Comparison of ENCODE assay signal across 22 cellular contexts in genomic region chr21:31213787-31214186, GRCh38.
DNase-seq lines count a peak whose midpoint lies in the region; ATAC-seq and TF ChIP-seq lines count a peak whose summit lies in the region.
"Had no signal": no experiment of that assay in that cellular context is flagged by ENCODE, and none has a peak within 500 bp of the region (broad histone marks: within the 10 kb centered on the region; RNA-seq: fewer than 3 reads in every experiment).

No MANE protein-coding gene starts in this region.

- no peak overlapping the region for H3K27ac ChIP-seq in GM23338 (ENCODE audit: low read depth)
- no peak overlapping the region for H3K27ac ChIP-seq in VCaP
- H3K27ac ChIP-seq in osteoblast (ENCODE audit: low read depth, low read length), result no peak overlapping the region
- H3K27ac ChIP-seq: body of pancreas, KMS-11, parathyroid adenoma, sigmoid colon had no signal

- H3K27me3 ChIP-seq in GM23338 (ENCODE audit: insufficient read depth), result no peaks in the 10 kb centered on the region
- no peaks in the 10 kb centered on the region for H3K27me3 ChIP-seq in osteoblast (ENCODE audit: insufficient read depth, low read length)
- H3K27me3 ChIP-seq: body of pancreas had no signal

- no peak overlapping the region for H3K4me2 ChIP-seq in GM23338
- H3K4me2 ChIP-seq in osteoblast (ENCODE audit: insufficient read depth, low read length), result no peak overlapping the region
- H3K4me2 ChIP-seq: KMS-11 had no signal

- DNase-seq in activated naive CD4-positive, alpha-beta T cell treated with anti-CD3 and anti-CD28 coated beads, Interleukin-2, amount 10 ng/mL, durations not matched to agents 7 days and 5 days, result peak; percentile 23
- DNase-seq in activated naive CD4-positive, alpha-beta T cell treated with anti-CD3 and anti-CD28 coated beads, Interleukin-2, amount 50 U/mL, for 72 hours (ENCODE audit: low spot score in 2 of 2), result no peak
- DNase-seq in GM23338 (ENCODE audit: low spot score), result no peak
- DNase-seq in osteoblast (ENCODE audit: insufficient read length, low spot score, missing footprints), result no peak
- no peak for DNase-seq in HCEC 1CT
- DNase-seq in activated T-cell treated with anti-CD3 and anti-CD28 coated beads, Interleukin-2, amount 50 U/mL, for 24 hours, result no peak
- DNase-seq: activated naive CD4-positive, alpha-beta T cell treated with anti-CD3 and anti-CD28 coated beads, Interleukin-2, amount 50 U/mL, for 16 hours; activated T-cell treated with anti-CD3 and anti-CD28 coated beads, Interleukin-2, amount 50 U/mL, for 48 hours; body of pancreas; cortex of kidney; hippocampal formation; naive B cell; NCI-H524 treated with DMSO at 0.1 percent for 48 hours; SIG-M5; sigmoid colon; stimulated activated naive B cell treated with anti-CD40 and anti-IgM and Interleukin-4, amounts not matched to agents 10 μg/mL and 1 μg/mL and 100 μg/mL, for 72 hours had no signal

- H3K36me3 Mint-ChIP-seq in activated naive CD4-positive, alpha-beta T cell treated with anti-CD3 and anti-CD28 coated beads, Interleukin-2, amount 10 ng/mL, durations not matched to agents 7 days and 5 days, result peaks cover 11% of the 10 kb centered on the region
- H3K36me3 Mint-ChIP-seq in activated naive CD4-positive, alpha-beta T cell treated with anti-CD3 and anti-CD28 coated beads, Interleukin-2, amount 50 U/mL, for 72 hours, result peaks cover 6 to 10% of the 10 kb centered on the region in 2 donors
- H3K36me3 Mint-ChIP-seq in GM23338 (ENCODE audit: low read depth), result peaks cover 3% of the 10 kb centered on the region; the same call in 1 of the 3 replicates
- peaks cover 66% of the 10 kb centered on the region for H3K36me3 Mint-ChIP-seq in activated T-cell treated with anti-CD3 and anti-CD28 coated beads, Interleukin-2, amount 50 U/mL, for 24 hours (ENCODE audit: low read depth)
- H3K36me3 Mint-ChIP-seq: naive B cell, WTC11 had no signal

- TF ChIP-seq CTCF in GM23338 (conservative IDR thresholded peaks at IDR 0.05; ENCODE audit: low read depth in 2 of 2) (peak; percentile 18 to 47; a peak in 2 of 4 replicates), VCaP (conservative IDR thresholded peaks at IDR 0.05) (peak; percentile 59), osteoblast (IDR thresholded peaks at IDR 0.05; ENCODE audit: extremely low read depth, low read depth, low read length) (peak; percentile 8)

- H3K4me1 ChIP-seq in GM23338 (ENCODE audit: insufficient read depth) (no peaks in the 10 kb centered on the region), osteoblast (ENCODE audit: insufficient read depth, low read length) (peaks cover 1% of the 10 kb centered on the region)
- H3K4me1 ChIP-seq: body of pancreas, parathyroid adenoma, sigmoid colon had no signal

- no peak overlapping the region for H3K4me3 ChIP-seq in GM23338
- no peak overlapping the region for H3K4me3 ChIP-seq in osteoblast (ENCODE audit: insufficient read depth, low read length)
- H3K4me3 ChIP-seq: body of pancreas, lung, sigmoid colon had no signal

- H2AFZ ChIP-seq in GM23338, result no peak overlapping the region
- no peak overlapping the region for H2AFZ ChIP-seq in osteoblast (ENCODE audit: low read length)
- H2AFZ ChIP-seq: parathyroid adenoma had no signal

- H3K4me1 Mint-ChIP-seq in activated naive CD4-positive, alpha-beta T cell treated with anti-CD3 and anti-CD28 coated beads, Interleukin-2, amount 10 ng/mL, durations not matched to agents 7 days and 5 days, result no peaks in the 10 kb centered on the region
- H3K4me1 Mint-ChIP-seq in GM23338, result peaks cover 5% of the 10 kb centered on the region; the same call in 2 of the 3 replicates
- peaks cover 2% of the 10 kb centered on the region for H3K4me1 Mint-ChIP-seq in activated T-cell treated with anti-CD3 and anti-CD28 coated beads, Interleukin-2, amount 50 U/mL, for 24 hours (ENCODE audit: low read depth)
- H3K4me1 Mint-ChIP-seq: naive B cell; stimulated activated naive B cell treated with anti-CD40 and anti-IgM and Interleukin-4, amounts not matched to agents 10 μg/mL and 1 μg/mL and 100 μg/mL, for 72 hours had no signal

- CTCF ChIA-PET in activated naive CD4-positive, alpha-beta T cell treated with anti-CD3 and anti-CD28 coated beads, Interleukin-2, amount 10 ng/mL, durations not matched to agents 7 days and 5 days (lab: Charles Lee), result interaction anchor here (0.6 to 2.3 kb wide), 11 partner anchors 11 to 448 kb away, joined by 3 to 22 read pairs (median 4); partner anchors contain the start of gene TIAM1

- H3K36me3 ChIP-seq in GM23338 (ENCODE audit: insufficient read depth) (no peaks in the 10 kb centered on the region), osteoblast (ENCODE audit: insufficient read depth, low read length) (no peaks in the 10 kb centered on the region)
- H3K36me3 ChIP-seq: sigmoid colon had no signal

- H3K4me3 Mint-ChIP-seq in activated naive CD4-positive, alpha-beta T cell treated with anti-CD3 and anti-CD28 coated beads, Interleukin-2, amount 10 ng/mL, durations not matched to agents 7 days and 5 days, result no peak overlapping the region
- no peak overlapping the region for H3K4me3 Mint-ChIP-seq in GM23338
- no peak overlapping the region for H3K4me3 Mint-ChIP-seq in activated T-cell treated with anti-CD3 and anti-CD28 coated beads, Interleukin-2, amount 50 U/mL, for 24 hours
- H3K4me3 Mint-ChIP-seq: naive B cell; stimulated activated naive B cell treated with anti-CD40 and anti-IgM and Interleukin-4, amounts not matched to agents 10 μg/mL and 1 μg/mL and 100 μg/mL, for 72 hours; WTC11 had no signal

- no peaks in the 10 kb centered on the region for H3K9me3 Mint-ChIP-seq in activated naive CD4-positive, alpha-beta T cell treated with anti-CD3 and anti-CD28 coated beads, Interleukin-2, amount 10 ng/mL, durations not matched to agents 7 days and 5 days
- no peaks in the 10 kb centered on the region for H3K9me3 Mint-ChIP-seq in activated naive CD4-positive, alpha-beta T cell treated with anti-CD3 and anti-CD28 coated beads, Interleukin-2, amount 50 U/mL, for 72 hours
- H3K9me3 Mint-ChIP-seq in GM23338, result no peaks in the 10 kb centered on the region
- no peaks in the 10 kb centered on the region for H3K9me3 Mint-ChIP-seq in activated T-cell treated with anti-CD3 and anti-CD28 coated beads, Interleukin-2, amount 50 U/mL, for 24 hours
- H3K9me3 Mint-ChIP-seq: naive B cell; stimulated activated naive B cell treated with anti-CD40 and anti-IgM and Interleukin-4, amounts not matched to agents 10 μg/mL and 1 μg/mL and 100 μg/mL, for 72 hours; WTC11 had no signal

- H3K79me2 ChIP-seq in GM23338 (replicated peaks; ENCODE audit: insufficient read depth), result no peaks in the 10 kb centered on the region
- H3K79me2 ChIP-seq in osteoblast (ENCODE audit: insufficient read depth, low read length), result no peaks in the 10 kb centered on the region
- H3K79me2 ChIP-seq: parathyroid adenoma had no signal

- ATAC-seq in activated naive CD4-positive, alpha-beta T cell treated with anti-CD3 and anti-CD28 coated beads, Interleukin-2, amount 50 U/mL, for 72 hours, result no peak
- ATAC-seq in GM23338, result no peak
- ATAC-seq in HG03521 (IDR thresholded peaks at IDR 0.05; ENCODE audit: unreplicated experiment), result no peak
- ATAC-seq: body of pancreas; stimulated activated naive B cell treated with anti-CD40 and anti-IgM and Interleukin-4, amounts not matched to agents 10 μg/mL and 1 μg/mL and 100 μg/mL, for 72 hours; WTC11 had no signal

- no peak overlapping the region for H3K27ac Mint-ChIP-seq in activated naive CD4-positive, alpha-beta T cell treated with anti-CD3 and anti-CD28 coated beads, Interleukin-2, amount 10 ng/mL, durations not matched to agents 7 days and 5 days
- H3K27ac Mint-ChIP-seq in activated naive CD4-positive, alpha-beta T cell treated with anti-CD3 and anti-CD28 coated beads, Interleukin-2, amount 50 U/mL, for 72 hours, result no peak overlapping the region
- H3K27ac Mint-ChIP-seq in GM23338, result no peak overlapping the region; the same call in 1 of the 2 replicates
- no peak overlapping the region for H3K27ac Mint-ChIP-seq in activated T-cell treated with anti-CD3 and anti-CD28 coated beads, Interleukin-2, amount 50 U/mL, for 24 hours
- H3K27ac Mint-ChIP-seq: naive B cell, WTC11 had no signal

- H3K9me2 ChIP-seq in GM23338 (ENCODE audit: insufficient read depth), result no peaks in the 10 kb centered on the region

- no peaks in the 10 kb centered on the region for H3K9me3 ChIP-seq in osteoblast (ENCODE audit: low read depth, low read length)
- H3K9me3 ChIP-seq: body of pancreas, sigmoid colon had no signal

- H4K20me1 ChIP-seq in GM23338 (replicated peaks; ENCODE audit: insufficient read depth), result no peaks in the 10 kb centered on the region
- H4K20me1 ChIP-seq in osteoblast (ENCODE audit: insufficient read depth, low read length), result no peaks in the 10 kb centered on the region

- H3K27me3 Mint-ChIP-seq in activated naive CD4-positive, alpha-beta T cell treated with anti-CD3 and anti-CD28 coated beads, Interleukin-2, amount 10 ng/mL, durations not matched to agents 7 days and 5 days, result no peaks in the 10 kb centered on the region
- H3K27me3 Mint-ChIP-seq in GM23338 (ENCODE audit: insufficient read depth, low read depth, poor library complexity), result peaks cover 2% of the 10 kb centered on the region
- H3K27me3 Mint-ChIP-seq in activated T-cell treated with anti-CD3 and anti-CD28 coated beads, Interleukin-2, amount 50 U/mL, for 24 hours, result no peaks in the 10 kb centered on the region
- H3K27me3 Mint-ChIP-seq: naive B cell; stimulated activated naive B cell treated with anti-CD40 and anti-IgM and Interleukin-4, amounts not matched to agents 10 μg/mL and 1 μg/mL and 100 μg/mL, for 72 hours had no signal

- no peaks in the 10 kb centered on the region for H3F3A ChIP-seq in GM23338 (replicated peaks; ENCODE audit: low read depth)

TF ChIP-seq in GM23338, 12 proteins besides CTCF, POLR2A, EP300 and RAD21 (continues in another document):
- TF ChIP-seq JUNB (IDR thresholded peaks at IDR 0.05; ENCODE audit: unreplicated experiment) (no peak), EZH2 (IDR thresholded peaks at IDR 0.05; ENCODE audit: low read depth, unreplicated experiment) (no peak), STAT1 (IDR thresholded peaks at IDR 0.05; ENCODE audit: unreplicated experiment) (no peak), EZH2phosphoT487 (IDR thresholded peaks at IDR 0.05; ENCODE audit: unreplicated experiment) (no peak), POLR2AphosphoS5 (IDR thresholded peaks at IDR 0.05; ENCODE audit: low read depth) (no peak), ZNF331 (CRISPR knock-in tag; IDR thresholded peaks at IDR 0.05; ENCODE audit: low read depth) (no peak), ZNF114 (CRISPR knock-in tag; IDR thresholded peaks at IDR 0.05) (no peak)

Comparison
In these comparisons a context has a peak if more than half of its experiments do, and no peak if none do; other contexts are left out.
1. CTCF ChIP-seq: peak in every context shown above with its lines; median percentile 59 in VCaP; 32 in GM23338; 8 in osteoblast.